29 cellular contexts compared by ENCODE assay signal in the genomic region with DNA sequence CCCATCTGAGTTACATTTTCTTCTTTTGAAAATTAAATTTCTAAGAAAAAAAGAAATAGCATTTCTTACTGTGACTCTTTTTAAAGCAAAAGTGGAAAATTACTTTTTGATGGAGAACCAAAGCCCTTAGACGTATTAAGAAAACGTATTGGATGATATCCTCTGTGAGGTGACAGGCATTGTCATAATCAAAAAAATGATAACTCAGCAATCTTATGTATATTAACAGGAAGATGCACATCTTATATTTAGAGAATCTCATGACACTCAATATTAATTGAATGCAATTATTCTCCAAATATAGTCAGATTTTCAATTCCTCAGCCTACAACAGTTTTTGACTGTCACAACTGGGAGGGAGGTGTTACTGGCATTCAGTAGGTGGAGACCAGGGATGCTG. TPM values are rescaled to one million over a fixed set of nuclear protein-coding genes. Genes with fewer than 3 reads are reported as not detected.
"Had no signal": no experiment of that assay in that cellular context is flagged by ENCODE, and none has a peak within 500 bp of the region (broad histone marks: within the 10 kb centered on the region; RNA-seq: fewer than 3 reads in every experiment).

No MANE protein-coding gene starts in this region.

- ATAC-seq: effector memory CD8-positive, alpha-beta T cell; esophagus mucosa; gastrocnemius medialis; heart right ventricle; left cardiac atrium; left lung; left ventricle myocardium superior; lower lobe of right lung; mucosa of descending colon; naive thymus-derived CD8-positive, alpha-beta T cell had no signal

- H3K4me3 ChIP-seq: esophagus squamous epithelium, gastrocnemius medialis, heart right ventricle, left lung, lower lobe of right lung, mucosa of descending colon had no signal

- H3K9me3 ChIP-seq: esophagus squamous epithelium, gastrocnemius medialis, heart right ventricle, left lung, lower lobe of right lung had no signal

- H3K4me1 ChIP-seq: esophagus squamous epithelium, gastrocnemius medialis, heart right ventricle, left lung, lower lobe of right lung had no signal

- H3K36me3 ChIP-seq: esophagus squamous epithelium, gastrocnemius medialis, heart right ventricle, left lung, lower lobe of right lung had no signal

- FAIRE-seq: endometrium, islet of Langerhans, keratinocyte had no signal

- H3K27ac ChIP-seq: epithelial cell of prostate, esophagus squamous epithelium, gastrocnemius medialis, heart right ventricle, left lung, lower lobe of right lung had no signal

- DNase-seq: cortex of kidney; effector CD8-positive, alpha-beta T cell; effector memory CD8-positive, alpha-beta T cell; endodermal cell; erythroblast; esophagus squamous epithelium; foreskin fibroblast; foreskin melanocyte; gastrocnemius medialis; glutamatergic neuron; head of caudate nucleus; heart right ventricle; hippocampal formation; left cardiac atrium; left lung; left ventricle myocardium superior; lower lobe of right lung; mesenchymal stem cell; mucosa of descending colon; naive B cell; naive thymus-derived CD8-positive, alpha-beta T cell had no signal

- H3K27me3 ChIP-seq: esophagus squamous epithelium, gastrocnemius medialis, heart right ventricle, left lung had no signal

RNA-seq across cellular contexts. Expression of a gene that starts 25.1 kb away (rescaled TPM):
- total RNA-seq: dermis microvascular lymphatic vessel endothelial cell; glomerular endothelial cell; lung microvascular endothelial cell; naive thymus-derived CD8-positive, alpha-beta T cell had no signal
- polyA plus RNA-seq: keratinocyte; naive thymus-derived CD8-positive, alpha-beta T cell had no signal
